In genomic region chr19:12665281-12665573, GRCh38 we compare ENCODE assay signal across 8 cellular contexts. TPM values are rescaled to one million over a fixed set of nuclear protein-coding genes. Genes with fewer than 3 reads are reported as not detected.
DNase-seq lines count a peak whose midpoint lies in the region; ATAC-seq and TF ChIP-seq lines count a peak whose summit lies in the region.

No MANE protein-coding gene starts in this region.

- H3K4me3 ChIP-seq in upper lobe of right lung: peak overlapping the region; percentile 65

- peaks cover 28% of the 10 kb centered on the region for H3K4me1 ChIP-seq in upper lobe of right lung

- H3K27me3 ChIP-seq in upper lobe of right lung: no peaks in the 10 kb centered on the region

- peak overlapping the region; percentile 70 for H3K27ac ChIP-seq in upper lobe of right lung

- H3K36me3 ChIP-seq in upper lobe of right lung: peaks cover 47% of the 10 kb centered on the region

- H3K9me3 ChIP-seq in upper lobe of right lung: no peaks in the 10 kb centered on the region

- no peak for TF ChIP-seq CTCF in upper lobe of right lung (IDR thresholded peaks at IDR 0.05)

- peak; percentile 53 for DNase-seq in activated gamma-delta T cell treated with Interleukin-2 at 50 U/mL for 16 hours
- no peak for DNase-seq in activated gamma-delta T cell (lab: John Stamatoyannopoulos, UW)
- DNase-seq in activated T-cell treated with anti-CD3 and anti-CD28 coated beads, Interleukin-2, amount 50 U/mL, for 48 hours: peak; percentile 62 to 67
- DNase-seq in medulla oblongata (ENCODE audit: extremely low spot score): peak; percentile 61
- peak; percentile 79 for DNase-seq in upper lobe of right lung
- DNase-seq in NCI-H69 (lab: John Stamatoyannopoulos, UW): no peak
- no peak for DNase-seq in HuH-7.5 (ENCODE audit: low spot score)
- no peak for DNase-seq in NCI-H82 treated with DMSO at 0.1 percent for 48 hours (lab: John Stamatoyannopoulos, UW; ENCODE audit: unreplicated experiment)

- intact Hi-C loops in upper lobe of right lung (cut with DNase I): no loop called here

- peak; percentile 69 for ATAC-seq in upper lobe of right lung

RNA-seq across cellular contexts. Expression of gene MAN2B1, which starts 1.3 kb away (rescaled TPM):
- 174 TPM for total RNA-seq in upper lobe of right lung

RNA-seq across cellular contexts. Expression of gene WDR83, which starts 1.4 kb away (rescaled TPM):
- 10.9 TPM for total RNA-seq in upper lobe of right lung

RNA-seq across cellular contexts. Expression of gene DHPS, which starts 16.5 kb away (rescaled TPM):
- 70.5 TPM for total RNA-seq in upper lobe of right lung

RNA-seq across cellular contexts. Expression of gene GNG14, which starts 22.6 kb away (rescaled TPM):
- total RNA-seq in upper lobe of right lung: not detected

RNA-seq across cellular contexts. Expression of gene FBXW9, which starts 31.2 kb away (rescaled TPM):
- 4.3 TPM for total RNA-seq in upper lobe of right lung

Comparison
In these comparisons a context has a peak if more than half of its experiments do, and no peak if none do; other contexts are left out.
1. DNase-seq: peak in activated gamma-delta T cell treated with Interleukin-2 at 50 U/mL for 16 hours (single experiment), activated T-cell treated with anti-CD3 and anti-CD28 coated beads, Interleukin-2, amount 50 U/mL, for 48 hours (2 of 2), medulla oblongata (single experiment) and upper lobe of right lung (single experiment); none in activated gamma-delta T cell (single experiment), NCI-H69 (single experiment), HuH-7.5 (single experiment) and NCI-H82 treated with DMSO at 0.1 percent for 48 hours (single experiment).